In genomic region chr5:81242906-81243436, GRCh38 we compare ENCODE assay signal across 21 cellular contexts. TPM values are rescaled to one million over a fixed set of nuclear protein-coding genes. Genes with fewer than 3 reads are reported as not detected.
DNase-seq lines count a peak whose midpoint lies in the region; ATAC-seq and TF ChIP-seq lines count a peak whose summit lies in the region.
"Had no signal": no experiment of that assay in that cellular context is flagged by ENCODE, and none has a peak within 500 bp of the region (broad histone marks: within the 10 kb centered on the region; RNA-seq: fewer than 3 reads in every experiment).

No MANE protein-coding gene starts in this region.

- H3K4me3 Mint-ChIP-seq in nephron progenitor cell: no peak overlapping the region
- H3K4me3 Mint-ChIP-seq: activated CD4-positive, alpha-beta T cell treated with anti-CD3 and anti-CD28 coated beads, Interleukin-2, amount 10 ng/mL, durations not matched to agents 24 days and 14 days; CD4-positive, CD25-positive, alpha-beta regulatory T cell; stimulated activated effector memory CD8-positive, alpha-beta T cell treated with anti-CD3 and anti-CD28 coated beads, Interleukin-12 subunit alpha, Interleukin-12 subunit beta, amount 100 ng/mL, for 72 hours had no signal

- ATAC-seq in body of pancreas: peak; percentile 61
- ATAC-seq: left lung, SK-N-SH treated with all-trans-retinoic acid at 6 μM for 48 hours had no signal

- TF ChIP-seq POLR2A in body of pancreas (IDR thresholded peaks at IDR 0.05): no peak
- TF ChIP-seq POLR2A in ovary (IDR thresholded peaks at IDR 0.05): no peak

- H3K9me3 ChIP-seq in AG04450 (ENCODE audit: control insufficient read depth, insufficient read depth, low read length) (no peaks in the 10 kb centered on the region), body of pancreas (no peaks in the 10 kb centered on the region), ovary (no peaks in the 10 kb centered on the region)
- H3K9me3 ChIP-seq: left lung had no signal

- TF ChIP-seq CTCF in AG04450 (IDR thresholded peaks at IDR 0.05; ENCODE audit: low read depth, low read length): 0 out of 2 replicates have a peak, but pooled peaks have one; percentile 10
- TF ChIP-seq CTCF in body of pancreas (IDR thresholded peaks at IDR 0.05): no peak
- TF ChIP-seq CTCF in nephron progenitor cell (IDR thresholded peaks at IDR 0.05): no peak
- no peak for TF ChIP-seq CTCF in ovary (IDR thresholded peaks at IDR 0.05)

- peak overlapping the region; percentile 23 for H3K27ac Mint-ChIP-seq in nephron progenitor cell
- H3K27ac Mint-ChIP-seq: activated CD4-positive, alpha-beta T cell treated with anti-CD3 and anti-CD28 coated beads, Interleukin-2, amount 10 ng/mL, durations not matched to agents 24 days and 14 days; stimulated activated effector memory CD8-positive, alpha-beta T cell treated with anti-CD3 and anti-CD28 coated beads, Interleukin-12 subunit alpha, Interleukin-12 subunit beta, amount 100 ng/mL, for 72 hours had no signal

- H3K4me1 ChIP-seq in body of pancreas: peaks cover 21% of the 10 kb centered on the region
- peaks cover 20% of the 10 kb centered on the region for H3K4me1 ChIP-seq in ovary (ENCODE audit: insufficient read depth)
- H3K4me1 ChIP-seq: left lung had no signal

- TF ChIP-seq EP300 in ovary (IDR thresholded peaks at IDR 0.05): no peak

- peaks cover 46% of the 10 kb centered on the region for H3K4me1 Mint-ChIP-seq in nephron progenitor cell
- H3K4me1 Mint-ChIP-seq: activated CD4-positive, alpha-beta T cell treated with anti-CD3 and anti-CD28 coated beads, Interleukin-2, amount 10 ng/mL, durations not matched to agents 24 days and 14 days; stimulated activated effector memory CD8-positive, alpha-beta T cell treated with anti-CD3 and anti-CD28 coated beads, Interleukin-12 subunit alpha, Interleukin-12 subunit beta, amount 100 ng/mL, for 72 hours had no signal

- DNase-seq in AG04450 (ENCODE audit: low read depth, low spot score): no peak
- peak; percentile 46 for DNase-seq in NCI-H1436 treated with DMSO at 0.1 percent for 48 hours (lab: John Stamatoyannopoulos, UW)
- DNase-seq in body of pancreas: no peak
- DNase-seq in nephron progenitor cell: no peak
- no peak for DNase-seq in 8988T
- DNase-seq in COLO668 (lab: John Stamatoyannopoulos, UW; ENCODE audit: unreplicated experiment): no peak
- no peak for DNase-seq in ovary
- DNase-seq in HCEC 1CT: no peak
- DNase-seq: ACHN; activated CD4-positive, alpha-beta T cell treated with anti-CD3 and anti-CD28 coated beads, Interleukin-2, amount 10 ng/mL, durations not matched to agents 24 days and 14 days; activated CD8-positive, alpha-beta memory T cell treated with anti-CD3 and anti-CD28 coated beads, Interleukin-2, amount 50 U/mL, for 48 hours; CD4-positive, CD25-positive, alpha-beta regulatory T cell; foreskin melanocyte; left lung; NCI-H2029 treated with DMSO at 0.1 percent for 48 hours; NCI-H774; stimulated activated CD4-positive, alpha-beta T cell treated with anti-CD3 and anti-CD28 coated beads, Interleukin-12 subunit alpha, Interleukin-12 subunit beta, amount 100 ng/mL, for 4 hours had no signal

- no peak overlapping the region for H3K4me3 ChIP-seq in AG04450 (ENCODE audit: low read depth, low read length)
- H3K4me3 ChIP-seq in body of pancreas: no peak overlapping the region
- no peak overlapping the region for H3K4me3 ChIP-seq in ovary
- H3K4me3 ChIP-seq: left lung had no signal

- H3K27me3 Mint-ChIP-seq in nephron progenitor cell (ENCODE audit: low read depth, poor library complexity): no peaks in the 10 kb centered on the region
- H3K27me3 Mint-ChIP-seq: activated CD4-positive, alpha-beta T cell treated with anti-CD3 and anti-CD28 coated beads, Interleukin-2, amount 10 ng/mL, durations not matched to agents 24 days and 14 days; CD4-positive, CD25-positive, alpha-beta regulatory T cell had no signal

- no peaks in the 10 kb centered on the region for H3K9me3 Mint-ChIP-seq in nephron progenitor cell
- H3K9me3 Mint-ChIP-seq: activated CD4-positive, alpha-beta T cell treated with anti-CD3 and anti-CD28 coated beads, Interleukin-2, amount 10 ng/mL, durations not matched to agents 24 days and 14 days; stimulated activated effector memory CD8-positive, alpha-beta T cell treated with anti-CD3 and anti-CD28 coated beads, Interleukin-12 subunit alpha, Interleukin-12 subunit beta, amount 100 ng/mL, for 72 hours had no signal

- POLR2A ChIA-PET in AG04450 (lab: Yijun Ruan, JAX): no interaction called here

- WGBS in body of pancreas, 2 donors: 56 to 57% methylated on average over 4 of the region's 4 CpGs
- 22 to 28% (median 27%) methylated on average over 4 of the region's 4 CpGs for WGBS in ovary, 3 donors

- peaks cover 17% of the 10 kb centered on the region for H3K36me3 Mint-ChIP-seq in nephron progenitor cell (ENCODE audit: low read depth)
- H3K36me3 Mint-ChIP-seq: stimulated activated effector memory CD8-positive, alpha-beta T cell treated with anti-CD3 and anti-CD28 coated beads, Interleukin-12 subunit alpha, Interleukin-12 subunit beta, amount 100 ng/mL, for 72 hours had no signal

- H3K36me3 ChIP-seq in body of pancreas (replicated peaks in 1 of 2; ENCODE audit: insufficient read depth in 1 of 2, low read depth in 2 of 2): no peaks in the 10 kb centered on the region
- H3K36me3 ChIP-seq in ovary: no peaks in the 10 kb centered on the region
- H3K36me3 ChIP-seq: left lung had no signal

- H3K27me3 ChIP-seq in AG04450 (ENCODE audit: control insufficient read depth, insufficient read depth, low read length) (no peaks in the 10 kb centered on the region), body of pancreas (no peaks in the 10 kb centered on the region), ovary (no peaks in the 10 kb centered on the region)
- H3K27me3 ChIP-seq: left lung had no signal

- no peak overlapping the region for H3K27ac ChIP-seq in AG04450 (ENCODE audit: low read depth, low read length)
- peak overlapping the region in 2 of 4 donors; percentile 1 to 10 for H3K27ac ChIP-seq in body of pancreas
- no peak overlapping the region for H3K27ac ChIP-seq in ovary
- H3K27ac ChIP-seq: left lung had no signal

- CTCF ChIA-PET in AG04450 (lab: Charles Lee): no interaction called here

- intact Hi-C loops in body of pancreas (cut with DNase I): no loop called here
- intact Hi-C loops in ovary (cut with DNase I): no loop called here

RNA-seq across cellular contexts. Expression of gene CKMT2, which starts 9.8 kb away (rescaled TPM):
- polyA plus RNA-seq in AG04450 (2011; rRNA removed) (0.11 and 0.24 TPM in 2 replicates), ovary (10 to 100 TPM; 11.1 to 11.4 TPM)
- polyA minus RNA-seq in AG04450 (2011; rRNA and poly(A)+ RNA removed): 0.74 TPM in 1 of 2 replicates, not detected in the other
- total RNA-seq in body of pancreas (1 to 10 TPM; 3.9 to 4.9 TPM), ovary (10 to 100 TPM in 6 of 7 donors, 1 to 10 TPM in 1; 6.2 to 28.3 (median 13.0) TPM)
- total RNA-seq: activated CD4-positive, alpha-beta T cell treated with anti-CD3 and anti-CD28 coated beads, Interleukin-2, amount 10 ng/mL, durations not matched to agents 24 days and 14 days; CD4-positive, CD25-positive, alpha-beta regulatory T cell; endothelial cell of umbilical vein; osteocyte had no signal
- polyA plus RNA-seq: endothelial cell of umbilical vein had no signal

RNA-seq across cellular contexts. Expression of gene ZCCHC9, which starts 58.4 kb away (rescaled TPM):
- polyA plus RNA-seq in AG04450 (2011; rRNA removed): 23.3 and 35.4 TPM in 2 replicates
- 11.3 and 13.2 TPM in 2 replicates for polyA minus RNA-seq in AG04450 (2011; rRNA and poly(A)+ RNA removed)
- 10 to 100 TPM; 10.5 to 10.6 TPM for total RNA-seq in body of pancreas
- 10 to 100 TPM; 14.7 to 23.5 (median 20.0) TPM for total RNA-seq in ovary
- polyA plus RNA-seq in ovary: 10 to 100 TPM; 20.7 to 27.8 TPM
